ENCODE assay signal across 1 cellular context in the genomic region with DNA sequence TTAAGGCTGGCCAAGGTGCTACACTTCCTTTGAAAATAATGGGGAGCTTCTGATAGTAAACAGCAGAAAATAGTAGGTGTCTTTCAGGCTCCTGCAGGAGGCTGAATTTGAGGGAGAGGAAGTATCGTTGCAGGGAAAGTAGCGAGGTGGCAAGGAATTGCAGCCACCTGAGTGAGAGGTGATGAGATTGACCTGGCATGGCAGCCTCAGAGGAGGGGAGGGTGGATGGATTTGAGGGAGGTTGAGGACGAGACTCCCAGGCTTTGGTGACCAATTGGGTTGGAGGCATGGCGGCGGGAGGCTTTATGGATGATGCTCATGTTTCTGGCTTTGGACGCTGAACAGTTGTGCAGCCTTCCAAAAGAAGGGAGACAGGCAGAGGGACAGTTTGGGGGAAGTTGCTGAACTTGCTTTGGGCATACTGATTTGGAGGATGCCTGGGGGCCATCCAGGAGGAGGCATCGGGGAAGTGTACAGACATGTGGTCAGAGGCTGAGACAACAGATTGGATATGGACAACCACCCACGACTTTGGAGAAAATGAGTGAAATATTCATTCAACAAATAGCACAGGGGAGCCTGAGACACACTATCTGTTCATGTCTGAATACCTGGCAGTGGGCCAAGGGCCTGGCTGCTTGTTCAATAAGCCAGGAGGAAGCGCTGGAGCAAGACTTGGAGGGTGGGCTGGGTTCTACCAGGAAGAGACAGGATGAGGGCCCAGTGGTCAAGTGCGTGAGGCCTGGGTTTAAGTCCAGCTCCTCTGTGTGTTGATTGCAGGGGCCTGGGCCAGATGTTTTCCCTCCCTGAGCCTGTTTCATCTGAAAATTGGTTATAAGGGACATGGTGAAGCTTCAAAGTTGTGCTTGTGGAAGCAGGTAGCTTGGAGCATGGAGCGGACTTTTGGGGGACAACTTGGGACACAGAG.
TF ChIP-seq lines count a peak whose summit lies in the region.

No MANE protein-coding gene starts in this region.

TF ChIP-seq in HepG2, 621 proteins besides CTCF, POLR2A, EP300 and RAD21 (continued from another document and continues in another):
- TF ChIP-seq HMG20A (CRISPR knock-in tag; IDR thresholded peaks at IDR 0.05; ENCODE audit: borderline replicate concordance) (no peak; the same call in 1 of the 2 replicates), EHMT2 (IDR thresholded peaks at IDR 0.05; ENCODE audit: borderline replicate concordance, low read depth, low read length) (no peak), KAT2B (IDR thresholded peaks at IDR 0.05; ENCODE audit: borderline replicate concordance, low read depth, low read length) (no peak), SAFB2 (CRISPR knock-in tag; IDR thresholded peaks at IDR 0.05; ENCODE audit: borderline replicate concordance, low read depth) (no peak; the same call in 1 of the 2 replicates), RARA (CRISPR knock-in tag; IDR thresholded peaks at IDR 0.05) (0 out of 2 replicates have a peak, but pooled peaks have one; percentile 28), AGO1 (IDR thresholded peaks at IDR 0.05; ENCODE audit: low read depth, low read length, poor library complexity, severe bottlenecking) (no peak), ZNF12 (CRISPR knock-in tag; IDR thresholded peaks at IDR 0.05) (peak; percentile 90), ZNF790 (CRISPR knock-in tag; IDR thresholded peaks at IDR 0.05; ENCODE audit: borderline replicate concordance) (no peak), ZNF329 (CRISPR knock-in tag; IDR thresholded peaks at IDR 0.05; ENCODE audit: low read depth) (no peak), NR2F1 (CRISPR knock-in tag; IDR thresholded peaks at IDR 0.05) (no peak), SMYD3 (CRISPR knock-in tag; IDR thresholded peaks at IDR 0.05) (no peak), TRIM24 (CRISPR knock-in tag; IDR thresholded peaks at IDR 0.05) (no peak; the same call in 1 of the 2 replicates), ZNF235 (CRISPR knock-in tag; IDR thresholded peaks at IDR 0.05; ENCODE audit: borderline replicate concordance) (0 out of 2 replicates have a peak, but pooled peaks have one; percentile 52), FOXK1 (CRISPR knock-in tag; IDR thresholded peaks at IDR 0.05; ENCODE audit: borderline replicate concordance, low read depth) (no peak), SSRP1 (CRISPR knock-in tag; IDR thresholded peaks at IDR 0.05) (peak; percentile 34; the same call in 1 of the 2 replicates), ZNF674 (CRISPR knock-in tag; IDR thresholded peaks at IDR 0.05; ENCODE audit: low read depth) (0 out of 2 replicates have a peak, but pooled peaks have one; percentile 84), ZNF101 (CRISPR knock-in tag; IDR thresholded peaks at IDR 0.05; ENCODE audit: borderline replicate concordance, low read depth) (no peak), ZNF441 (CRISPR knock-in tag; IDR thresholded peaks at IDR 0.05; ENCODE audit: borderline replicate concordance) (peak; percentile 43; the same call in 1 of the 2 replicates), ZNF44 (CRISPR knock-in tag; IDR thresholded peaks at IDR 0.05) (no peak), ZNF607 (CRISPR knock-in tag; IDR thresholded peaks at IDR 0.05; ENCODE audit: borderline replicate concordance) (0 out of 2 replicates have a peak, but pooled peaks have one; percentile 22), TBL1XR1 (IDR thresholded peaks at IDR 0.05; ENCODE audit: borderline replicate concordance, low read length, partially characterized antibody) (no peak), ZNF143 (CRISPR knock-in tag; IDR thresholded peaks at IDR 0.05) (no peak), ZNF207 (IDR thresholded peaks at IDR 0.05; ENCODE audit: borderline replicate concordance) (no peak), NRL (CRISPR knock-in tag; IDR thresholded peaks at IDR 0.05; ENCODE audit: borderline replicate concordance) (no peak; the same call in 1 of the 2 replicates), ARNT (IDR thresholded peaks at IDR 0.05) (no peak), IRF2 (CRISPR knock-in tag; IDR thresholded peaks at IDR 0.05) (0 out of 2 replicates have a peak, but pooled peaks have one; percentile 4), CAMTA2 (CRISPR knock-in tag; IDR thresholded peaks at IDR 0.05; ENCODE audit: borderline replicate concordance) (0 out of 2 replicates have a peak, but pooled peaks have one; percentile 35), EZH2 (conservative IDR thresholded peaks at IDR 0.05; ENCODE audit: low read depth, low read length) (no peak), GTF2F1 (IDR thresholded peaks at IDR 0.05; ENCODE audit: low read length) (no peak), YY1 (IDR thresholded peaks at IDR 0.05; ENCODE audit: insufficient read depth, insufficient replicate concordance, low read depth, low read length) (no peak), SMARCE1 (IDR thresholded peaks at IDR 0.05; ENCODE audit: borderline replicate concordance) (no peak), ZNF781 (CRISPR knock-in tag; IDR thresholded peaks at IDR 0.05; ENCODE audit: borderline replicate concordance, not compliant biosample characterization) (no peak), AHR (CRISPR knock-in tag; IDR thresholded peaks at IDR 0.05) (peak; percentile 36; the same call in 1 of the 2 replicates), ZNF484 (CRISPR knock-in tag; IDR thresholded peaks at IDR 0.05; ENCODE audit: borderline replicate concordance, low read depth) (no peak), ZNF33B (CRISPR knock-in tag; IDR thresholded peaks at IDR 0.05) (no peak)
- TF ChIP-seq, protein P1, sequence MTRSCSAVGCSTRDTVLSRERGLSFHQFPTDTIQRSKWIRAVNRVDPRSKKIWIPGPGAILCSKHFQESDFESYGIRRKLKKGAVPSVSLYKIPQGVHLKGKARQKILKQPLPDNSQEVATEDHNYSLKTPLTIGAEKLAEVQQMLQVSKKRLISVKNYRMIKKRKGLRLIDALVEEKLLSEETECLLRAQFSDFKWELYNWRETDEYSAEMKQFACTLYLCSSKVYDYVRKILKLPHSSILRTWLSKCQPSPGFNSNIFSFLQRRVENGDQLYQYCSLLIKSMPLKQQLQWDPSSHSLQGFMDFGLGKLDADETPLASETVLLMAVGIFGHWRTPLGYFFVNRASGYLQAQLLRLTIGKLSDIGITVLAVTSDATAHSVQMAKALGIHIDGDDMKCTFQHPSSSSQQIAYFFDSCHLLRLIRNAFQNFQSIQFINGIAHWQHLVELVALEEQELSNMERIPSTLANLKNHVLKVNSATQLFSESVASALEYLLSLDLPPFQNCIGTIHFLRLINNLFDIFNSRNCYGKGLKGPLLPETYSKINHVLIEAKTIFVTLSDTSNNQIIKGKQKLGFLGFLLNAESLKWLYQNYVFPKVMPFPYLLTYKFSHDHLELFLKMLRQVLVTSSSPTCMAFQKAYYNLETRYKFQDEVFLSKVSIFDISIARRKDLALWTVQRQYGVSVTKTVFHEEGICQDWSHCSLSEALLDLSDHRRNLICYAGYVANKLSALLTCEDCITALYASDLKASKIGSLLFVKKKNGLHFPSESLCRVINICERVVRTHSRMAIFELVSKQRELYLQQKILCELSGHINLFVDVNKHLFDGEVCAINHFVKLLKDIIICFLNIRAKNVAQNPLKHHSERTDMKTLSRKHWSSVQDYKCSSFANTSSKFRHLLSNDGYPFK (CRISPR knock-in tag; IDR thresholded peaks at IDR 0.05; ENCODE audit: borderline replicate concordance), result no peak
- TF ChIP-seq, protein P2, sequence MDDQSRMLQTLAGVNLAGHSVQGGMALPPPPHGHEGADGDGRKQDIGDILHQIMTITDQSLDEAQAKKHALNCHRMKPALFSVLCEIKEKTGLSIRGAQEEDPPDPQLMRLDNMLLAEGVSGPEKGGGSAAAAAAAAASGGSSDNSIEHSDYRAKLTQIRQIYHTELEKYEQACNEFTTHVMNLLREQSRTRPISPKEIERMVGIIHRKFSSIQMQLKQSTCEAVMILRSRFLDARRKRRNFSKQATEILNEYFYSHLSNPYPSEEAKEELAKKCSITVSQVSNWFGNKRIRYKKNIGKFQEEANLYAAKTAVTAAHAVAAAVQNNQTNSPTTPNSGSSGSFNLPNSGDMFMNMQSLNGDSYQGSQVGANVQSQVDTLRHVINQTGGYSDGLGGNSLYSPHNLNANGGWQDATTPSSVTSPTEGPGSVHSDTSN (CRISPR knock-in tag; IDR thresholded peaks at IDR 0.05; ENCODE audit: borderline replicate concordance), result no peak
- TF ChIP-seq, protein P3, sequence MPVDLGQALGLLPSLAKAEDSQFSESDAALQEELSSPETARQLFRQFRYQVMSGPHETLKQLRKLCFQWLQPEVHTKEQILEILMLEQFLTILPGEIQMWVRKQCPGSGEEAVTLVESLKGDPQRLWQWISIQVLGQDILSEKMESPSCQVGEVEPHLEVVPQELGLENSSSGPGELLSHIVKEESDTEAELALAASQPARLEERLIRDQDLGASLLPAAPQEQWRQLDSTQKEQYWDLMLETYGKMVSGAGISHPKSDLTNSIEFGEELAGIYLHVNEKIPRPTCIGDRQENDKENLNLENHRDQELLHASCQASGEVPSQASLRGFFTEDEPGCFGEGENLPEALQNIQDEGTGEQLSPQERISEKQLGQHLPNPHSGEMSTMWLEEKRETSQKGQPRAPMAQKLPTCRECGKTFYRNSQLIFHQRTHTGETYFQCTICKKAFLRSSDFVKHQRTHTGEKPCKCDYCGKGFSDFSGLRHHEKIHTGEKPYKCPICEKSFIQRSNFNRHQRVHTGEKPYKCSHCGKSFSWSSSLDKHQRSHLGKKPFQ (CRISPR knock-in tag; IDR thresholded peaks at IDR 0.05; ENCODE audit: insufficient replicate concordance), result peak; percentile 61
- TF ChIP-seq, protein P4, sequence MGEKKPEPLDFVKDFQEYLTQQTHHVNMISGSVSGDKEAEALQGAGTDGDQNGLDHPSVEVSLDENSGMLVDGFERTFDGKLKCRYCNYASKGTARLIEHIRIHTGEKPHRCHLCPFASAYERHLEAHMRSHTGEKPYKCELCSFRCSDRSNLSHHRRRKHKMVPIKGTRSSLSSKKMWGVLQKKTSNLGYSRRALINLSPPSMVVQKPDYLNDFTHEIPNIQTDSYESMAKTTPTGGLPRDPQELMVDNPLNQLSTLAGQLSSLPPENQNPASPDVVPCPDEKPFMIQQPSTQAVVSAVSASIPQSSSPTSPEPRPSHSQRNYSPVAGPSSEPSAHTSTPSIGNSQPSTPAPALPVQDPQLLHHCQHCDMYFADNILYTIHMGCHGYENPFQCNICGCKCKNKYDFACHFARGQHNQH (CRISPR knock-in tag; IDR thresholded peaks at IDR 0.05), result no peak; the same call in 1 of the 2 replicates
- TF ChIP-seq, protein P5, sequence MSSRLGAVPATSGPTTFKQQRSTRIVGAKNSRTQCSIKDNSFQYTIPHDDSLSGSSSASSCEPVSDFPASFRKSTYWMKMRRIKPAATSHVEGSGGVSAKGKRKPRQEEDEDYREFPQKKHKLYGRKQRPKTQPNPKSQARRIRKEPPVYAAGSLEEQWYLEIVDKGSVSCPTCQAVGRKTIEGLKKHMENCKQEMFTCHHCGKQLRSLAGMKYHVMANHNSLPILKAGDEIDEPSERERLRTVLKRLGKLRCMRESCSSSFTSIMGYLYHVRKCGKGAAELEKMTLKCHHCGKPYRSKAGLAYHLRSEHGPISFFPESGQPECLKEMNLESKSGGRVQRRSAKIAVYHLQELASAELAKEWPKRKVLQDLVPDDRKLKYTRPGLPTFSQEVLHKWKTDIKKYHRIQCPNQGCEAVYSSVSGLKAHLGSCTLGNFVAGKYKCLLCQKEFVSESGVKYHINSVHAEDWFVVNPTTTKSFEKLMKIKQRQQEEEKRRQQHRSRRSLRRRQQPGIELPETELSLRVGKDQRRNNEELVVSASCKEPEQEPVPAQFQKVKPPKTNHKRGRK (CRISPR knock-in tag; IDR thresholded peaks at IDR 0.05), result no peak
- TF ChIP-seq, protein P6, sequence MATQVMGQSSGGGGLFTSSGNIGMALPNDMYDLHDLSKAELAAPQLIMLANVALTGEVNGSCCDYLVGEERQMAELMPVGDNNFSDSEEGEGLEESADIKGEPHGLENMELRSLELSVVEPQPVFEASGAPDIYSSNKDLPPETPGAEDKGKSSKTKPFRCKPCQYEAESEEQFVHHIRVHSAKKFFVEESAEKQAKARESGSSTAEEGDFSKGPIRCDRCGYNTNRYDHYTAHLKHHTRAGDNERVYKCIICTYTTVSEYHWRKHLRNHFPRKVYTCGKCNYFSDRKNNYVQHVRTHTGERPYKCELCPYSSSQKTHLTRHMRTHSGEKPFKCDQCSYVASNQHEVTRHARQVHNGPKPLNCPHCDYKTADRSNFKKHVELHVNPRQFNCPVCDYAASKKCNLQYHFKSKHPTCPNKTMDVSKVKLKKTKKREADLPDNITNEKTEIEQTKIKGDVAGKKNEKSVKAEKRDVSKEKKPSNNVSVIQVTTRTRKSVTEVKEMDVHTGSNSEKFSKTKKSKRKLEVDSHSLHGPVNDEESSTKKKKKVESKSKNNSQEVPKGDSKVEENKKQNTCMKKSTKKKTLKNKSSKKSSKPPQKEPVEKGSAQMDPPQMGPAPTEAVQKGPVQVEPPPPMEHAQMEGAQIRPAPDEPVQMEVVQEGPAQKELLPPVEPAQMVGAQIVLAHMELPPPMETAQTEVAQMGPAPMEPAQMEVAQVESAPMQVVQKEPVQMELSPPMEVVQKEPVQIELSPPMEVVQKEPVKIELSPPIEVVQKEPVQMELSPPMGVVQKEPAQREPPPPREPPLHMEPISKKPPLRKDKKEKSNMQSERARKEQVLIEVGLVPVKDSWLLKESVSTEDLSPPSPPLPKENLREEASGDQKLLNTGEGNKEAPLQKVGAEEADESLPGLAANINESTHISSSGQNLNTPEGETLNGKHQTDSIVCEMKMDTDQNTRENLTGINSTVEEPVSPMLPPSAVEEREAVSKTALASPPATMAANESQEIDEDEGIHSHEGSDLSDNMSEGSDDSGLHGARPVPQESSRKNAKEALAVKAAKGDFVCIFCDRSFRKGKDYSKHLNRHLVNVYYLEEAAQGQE (IDR thresholded peaks at IDR 0.05; ENCODE audit: borderline replicate concordance in 1 of 2, low read depth in 1 of 2, low read length in 2 of 2), result no peak
- TF ChIP-seq, protein P7, sequence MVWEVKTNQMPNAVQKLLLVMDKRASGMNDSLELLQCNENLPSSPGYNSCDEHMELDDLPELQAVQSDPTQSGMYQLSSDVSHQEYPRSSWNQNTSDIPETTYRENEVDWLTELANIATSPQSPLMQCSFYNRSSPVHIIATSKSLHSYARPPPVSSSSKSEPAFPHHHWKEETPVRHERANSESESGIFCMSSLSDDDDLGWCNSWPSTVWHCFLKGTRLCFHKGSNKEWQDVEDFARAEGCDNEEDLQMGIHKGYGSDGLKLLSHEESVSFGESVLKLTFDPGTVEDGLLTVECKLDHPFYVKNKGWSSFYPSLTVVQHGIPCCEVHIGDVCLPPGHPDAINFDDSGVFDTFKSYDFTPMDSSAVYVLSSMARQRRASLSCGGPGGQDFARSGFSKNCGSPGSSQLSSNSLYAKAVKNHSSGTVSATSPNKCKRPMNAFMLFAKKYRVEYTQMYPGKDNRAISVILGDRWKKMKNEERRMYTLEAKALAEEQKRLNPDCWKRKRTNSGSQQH (CRISPR knock-in tag; IDR thresholded peaks at IDR 0.05; ENCODE audit: low read depth), result no peak
- TF ChIP-seq, protein P8, sequence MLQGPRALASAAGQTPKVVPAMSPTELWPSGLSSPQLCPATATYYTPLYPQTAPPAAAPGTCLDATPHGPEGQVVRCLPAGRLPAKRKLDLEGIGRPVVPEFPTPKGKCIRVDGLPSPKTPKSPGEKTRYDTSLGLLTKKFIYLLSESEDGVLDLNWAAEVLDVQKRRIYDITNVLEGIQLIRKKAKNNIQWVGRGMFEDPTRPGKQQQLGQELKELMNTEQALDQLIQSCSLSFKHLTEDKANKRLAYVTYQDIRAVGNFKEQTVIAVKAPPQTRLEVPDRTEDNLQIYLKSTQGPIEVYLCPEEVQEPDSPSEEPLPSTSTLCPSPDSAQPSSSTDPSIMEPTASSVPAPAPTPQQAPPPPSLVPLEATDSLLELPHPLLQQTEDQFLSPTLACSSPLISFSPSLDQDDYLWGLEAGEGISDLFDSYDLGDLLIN (CRISPR knock-in tag; IDR thresholded peaks at IDR 0.05; ENCODE audit: borderline replicate concordance), result no peak
